In genomic region chr9:31140316-31140715, GRCh38 we compare ENCODE assay signal across 8 cellular contexts.
DNase-seq lines count a peak whose midpoint lies in the region; ATAC-seq and TF ChIP-seq lines count a peak whose summit lies in the region.

No MANE protein-coding gene starts in this region.

- TF ChIP-seq CTCF in GM06990 (IDR thresholded peaks at IDR 0.05; ENCODE audit: insufficient read depth, low read length, poor library complexity, severe bottlenecking) (peak; percentile 34), sigmoid colon (IDR thresholded peaks at IDR 0.05) (no peak)

- no peak overlapping the region for H3K27ac ChIP-seq in sigmoid colon

- H3K27me3 ChIP-seq in GM06990 (replicated peaks; ENCODE audit: control insufficient read depth, insufficient read depth, low read length) (no peaks in the 10 kb centered on the region), sigmoid colon (no peaks in the 10 kb centered on the region)

- H3K36me3 ChIP-seq in GM06990 (ENCODE audit: control insufficient read depth, insufficient read depth, low read length) (no peaks in the 10 kb centered on the region), sigmoid colon (no peaks in the 10 kb centered on the region)

- POLR2A ChIA-PET in HEK293T (lab: Yijun Ruan, JAX): no interaction called here

- intact Hi-C loops in sigmoid colon (cut with DNase I): no loop called here

- no peaks in the 10 kb centered on the region for H3K9me3 ChIP-seq in sigmoid colon

- TF ChIP-seq EP300 in sigmoid colon (IDR thresholded peaks at IDR 0.05): no peak

- ATAC-seq in HG03175 (IDR thresholded peaks at IDR 0.05; ENCODE audit: unreplicated experiment): peak; percentile 76
- peak; percentile 67 for ATAC-seq in SK-N-SH treated with all-trans-retinoic acid at 6 μM for 48 hours
- no peak for ATAC-seq in GM21717 (IDR thresholded peaks at IDR 0.05; ENCODE audit: unreplicated experiment)

- CTCF ChIA-PET in HEK293T (lab: Yijun Ruan, JAX): interaction anchor here (0.7 kb wide), 1 partner anchor 13 kb away, joined by 3 read pairs; no protein-coding TSS in a partner anchor

- TF ChIP-seq POLR2A in sigmoid colon (IDR thresholded peaks at IDR 0.05): no peak

- no peak overlapping the region for H3K4me3 ChIP-seq in GM06990 (replicated peaks; ENCODE audit: low read depth, low read length)
- no peak overlapping the region for H3K4me3 ChIP-seq in sigmoid colon

- WGBS in sigmoid colon, 2 donors: 8 to 18% methylated on average over 1 of the region's 1 CpG

- DNase-seq in GM06990 (ENCODE audit: extremely low read depth, insufficient read length) (no peak), kidney tubule cell (ENCODE audit: low spot score) (peak; percentile 77), sigmoid colon (no peak), HEK293T (ENCODE audit: extremely low spot score) (no peak), cerebellum (ENCODE audit: low spot score) (no peak)

- no peaks in the 10 kb centered on the region for H3K4me1 ChIP-seq in sigmoid colon

TF ChIP-seq in SK-N-SH treated with all-trans-retinoic acid at 6 μM for 48 hours, 23 proteins besides CTCF, POLR2A, EP300 and RAD21 (continues in another document):
- TF ChIP-seq CREB5 (CRISPR knock-in tag; IDR thresholded peaks at IDR 0.05; ENCODE audit: low read depth) (no peak), ARNTL (CRISPR knock-in tag; IDR thresholded peaks at IDR 0.05; ENCODE audit: borderline replicate concordance, low read depth) (no peak), SNAI2 (CRISPR knock-in tag; IDR thresholded peaks at IDR 0.05) (no peak), TCF4 (CRISPR knock-in tag; IDR thresholded peaks at IDR 0.05; ENCODE audit: borderline replicate concordance) (no peak), ZFP30 (CRISPR knock-in tag; IDR thresholded peaks at IDR 0.05) (no peak), ZNF565 (CRISPR knock-in tag; conservative IDR thresholded peaks at IDR 0.05; ENCODE audit: low read depth) (no peak), ZFP3 (CRISPR knock-in tag; IDR thresholded peaks at IDR 0.05) (no peak), RARB (CRISPR knock-in tag; IDR thresholded peaks at IDR 0.05) (no peak)
- TF ChIP-seq, protein P1, sequence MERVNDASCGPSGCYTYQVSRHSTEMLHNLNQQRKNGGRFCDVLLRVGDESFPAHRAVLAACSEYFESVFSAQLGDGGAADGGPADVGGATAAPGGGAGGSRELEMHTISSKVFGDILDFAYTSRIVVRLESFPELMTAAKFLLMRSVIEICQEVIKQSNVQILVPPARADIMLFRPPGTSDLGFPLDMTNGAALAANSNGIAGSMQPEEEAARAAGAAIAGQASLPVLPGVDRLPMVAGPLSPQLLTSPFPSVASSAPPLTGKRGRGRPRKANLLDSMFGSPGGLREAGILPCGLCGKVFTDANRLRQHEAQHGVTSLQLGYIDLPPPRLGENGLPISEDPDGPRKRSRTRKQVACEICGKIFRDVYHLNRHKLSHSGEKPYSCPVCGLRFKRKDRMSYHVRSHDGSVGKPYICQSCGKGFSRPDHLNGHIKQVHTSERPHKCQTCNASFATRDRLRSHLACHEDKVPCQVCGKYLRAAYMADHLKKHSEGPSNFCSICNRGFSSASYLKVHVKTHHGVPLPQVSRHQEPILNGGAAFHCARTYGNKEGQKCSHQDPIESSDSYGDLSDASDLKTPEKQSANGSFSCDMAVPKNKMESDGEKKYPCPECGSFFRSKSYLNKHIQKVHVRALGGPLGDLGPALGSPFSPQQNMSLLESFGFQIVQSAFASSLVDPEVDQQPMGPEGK (CRISPR knock-in tag; IDR thresholded peaks at IDR 0.05; ENCODE audit: borderline replicate concordance): no peak

TF ChIP-seq in HEK293T, 16 proteins besides CTCF, POLR2A, EP300 and RAD21:
- TF ChIP-seq ARNT (IDR thresholded peaks at IDR 0.05) (no peak), NFRKB (IDR thresholded peaks at IDR 0.05) (no peak), PKNOX1 (IDR thresholded peaks at IDR 0.05) (no peak), ZNF384 (IDR thresholded peaks at IDR 0.05) (no peak), TARDBP (IDR thresholded peaks at IDR 0.05) (no peak), L3MBTL2 (conservative IDR thresholded peaks at IDR 0.05) (no peak), FOXA1 (IDR thresholded peaks at IDR 0.05) (no peak)
